Comparison of ENCODE assay signal across 2 cellular contexts in genomic region chr6:108004861-108005260, GRCh38.
TF ChIP-seq lines count a peak whose summit lies in the region.

No MANE protein-coding gene starts in this region.

TF ChIP-seq in K562, 482 proteins besides CTCF, POLR2A, EP300 and RAD21:
- no peak for TF ChIP-seq NR3C1 (CRISPR knock-in tag; IDR thresholded peaks at IDR 0.05)
- peak; percentile 40; the same call in 1 of the 2 replicates for TF ChIP-seq MAFG (tag; conservative IDR thresholded peaks at IDR 0.05)
- TF ChIP-seq MTA2 (IDR thresholded peaks at IDR 0.05; ENCODE audit: low read depth) = no peak
- peak; percentile 48; the same call in 1 of the 2 replicates for TF ChIP-seq C11orf30 (IDR thresholded peaks at IDR 0.05; ENCODE audit: low read depth)
- TF ChIP-seq ZNF316 (IDR thresholded peaks at IDR 0.05) = peak; percentile 66
- peak; percentile 68 for TF ChIP-seq NFE2 (IDR thresholded peaks at IDR 0.05; ENCODE audit: low read depth)
- peak; percentile 43; the same call in 1 of the 2 replicates for TF ChIP-seq MAFF (IDR thresholded peaks at IDR 0.05; ENCODE audit: low read length)

TF ChIP-seq in H1, 55 proteins besides CTCF, POLR2A, EP300 and RAD21:
- TF ChIP-seq HDAC6 (IDR thresholded peaks at IDR 0.05; ENCODE audit: low read depth, low read length) = no peak
- no peak for TF ChIP-seq SAP30 (IDR thresholded peaks at IDR 0.05; ENCODE audit: insufficient read depth, insufficient replicate concordance, low read length)
- no peak for TF ChIP-seq CEBPB (IDR thresholded peaks at IDR 0.05; ENCODE audit: low read depth, low read length)
- no peak for TF ChIP-seq BRCA1 (IDR thresholded peaks at IDR 0.05; ENCODE audit: low read depth, low read length)
- no peak for TF ChIP-seq CHD7 (IDR thresholded peaks at IDR 0.05; ENCODE audit: insufficient replicate concordance, low read length)
- no peak for TF ChIP-seq RBBP5 (IDR thresholded peaks at IDR 0.05; ENCODE audit: borderline replicate concordance, low read depth, low read length)
- no peak for TF ChIP-seq JUN (IDR thresholded peaks at IDR 0.05; ENCODE audit: low read depth, low read length)
- no peak for TF ChIP-seq CHD2 (IDR thresholded peaks at IDR 0.05; ENCODE audit: low read length)
- TF ChIP-seq RXRA (IDR thresholded peaks at IDR 0.05; ENCODE audit: insufficient read depth, low read depth, low read length) = no peak
- no peak for TF ChIP-seq TEAD4 (IDR thresholded peaks at IDR 0.05; ENCODE audit: low read depth, low read length)
- TF ChIP-seq BCL11A (IDR thresholded peaks at IDR 0.05; ENCODE audit: low read depth in 2 of 2, low read length in 2 of 2) = no peak
- no peak for TF ChIP-seq ZNF274 (IDR thresholded peaks at IDR 0.05; ENCODE audit: borderline replicate concordance, extremely low read depth, low read length)
- TF ChIP-seq FOSL1 (IDR thresholded peaks at IDR 0.05; ENCODE audit: insufficient read depth, low read depth, low read length) = no peak
- TF ChIP-seq TBP (IDR thresholded peaks at IDR 0.05; ENCODE audit: low read depth, low read length) = no peak
- no peak for TF ChIP-seq CBX8 (IDR thresholded peaks at IDR 0.05; ENCODE audit: borderline replicate concordance, low read depth, low read length)
- TF ChIP-seq SIX5 (IDR thresholded peaks at IDR 0.05; ENCODE audit: low read depth, low read length) = no peak
- TF ChIP-seq NANOG (IDR thresholded peaks at IDR 0.05; ENCODE audit: insufficient read depth, low read depth, low read length, poor library complexity, severe bottlenecking) = no peak
- TF ChIP-seq NRF1 (IDR thresholded peaks at IDR 0.05; ENCODE audit: low read depth, low read length) = no peak
- TF ChIP-seq SP2 (IDR thresholded peaks at IDR 0.05; ENCODE audit: low read length) = no peak
- TF ChIP-seq TAF1 (IDR thresholded peaks at IDR 0.05; ENCODE audit: low read depth, low read length) = no peak
